12 cellular contexts compared by ENCODE assay signal in genomic region chrX:106378616-106379015, GRCh38.
DNase-seq lines count a peak whose midpoint lies in the region; ATAC-seq and TF ChIP-seq lines count a peak whose summit lies in the region.
"Had no signal": no experiment of that assay in that cellular context is flagged by ENCODE, and none has a peak within 500 bp of the region (broad histone marks: within the 10 kb centered on the region; RNA-seq: fewer than 3 reads in every experiment).

No MANE protein-coding gene starts in this region.

- H3K4me1 Mint-ChIP-seq in CD4-positive, alpha-beta T cell (ENCODE audit: low read depth) = peaks cover 9% of the 10 kb centered on the region
- H3K4me1 Mint-ChIP-seq in T-helper 17 cell = no peaks in the 10 kb centered on the region

- H3K4me3 ChIP-seq in trophoblast cell (ENCODE audit: low read depth, low read length) (no peak overlapping the region), neuronal stem cell (ENCODE audit: low read length in 2 of 2) (no peak overlapping the region)
- H3K4me3 ChIP-seq: right lobe of liver had no signal

- no peak for DNase-seq in CD4-positive, alpha-beta T cell
- no peak for DNase-seq in T-helper 17 cell
- DNase-seq in trophoblast cell = no peak
- no peak for DNase-seq in NAMALWA (ENCODE audit: low spot score)
- DNase-seq in NCI-H2107 treated with DMSO at 0.1 percent for 48 hours (lab: John Stamatoyannopoulos, UW; ENCODE audit: unreplicated experiment) = no peak
- no peak for DNase-seq in neuronal stem cell (ENCODE audit: low spot score)
- DNase-seq: activated CD4-positive, alpha-beta T cell treated with anti-CD3 and anti-CD28 coated beads, Interleukin-2, amount 50 U/mL, for 4 hours; foreskin melanocyte; NCI-H1694 treated with DMSO at 0.1 percent for 48 hours; right lobe of liver had no signal

- H3K79me1 ChIP-seq in trophoblast cell (ENCODE audit: low read length) (no peaks in the 10 kb centered on the region), neuronal stem cell (ENCODE audit: low read depth, low read length) (no peaks in the 10 kb centered on the region)

- H3K79me2 ChIP-seq in trophoblast cell (ENCODE audit: control insufficient read depth, insufficient read depth, low read length, poor library complexity) = no peaks in the 10 kb centered on the region

- POLR2A ChIA-PET in CD4-positive, alpha-beta T cell (lab: Charles Lee) = no interaction called here

- H3K36me3 ChIP-seq in trophoblast cell (ENCODE audit: control insufficient read depth in 1 of 2, insufficient read depth in 2 of 2, low read length in 2 of 2) (no peaks in the 10 kb centered on the region), neuronal stem cell (replicated peaks in 1 of 2; ENCODE audit: control insufficient read depth in 2 of 2, insufficient read depth in 2 of 2, low read length in 2 of 2) (no peaks in the 10 kb centered on the region)
- H3K36me3 ChIP-seq: right lobe of liver had no signal

- H3K23ac ChIP-seq in trophoblast cell (ENCODE audit: low read length) (no peak overlapping the region), neuronal stem cell (ENCODE audit: low read depth, low read length, poor library complexity) (no peak overlapping the region)

- H4K12ac ChIP-seq in trophoblast cell (ENCODE audit: low read depth, low read length) = no peak overlapping the region

- H4K8ac ChIP-seq in trophoblast cell (ENCODE audit: low read depth, low read length) = no peak overlapping the region
- no peak overlapping the region for H4K8ac ChIP-seq in neuronal stem cell (ENCODE audit: low read depth, low read length)

- intact Hi-C loops in CD4-positive, alpha-beta T cell (cut with DNase I, micrococcal nuclease) = no loop called here

- no peak overlapping the region for H3K27ac ChIP-seq in CD4-positive, alpha-beta T cell (ENCODE audit: low read depth, low read length)
- no peak overlapping the region for H3K27ac ChIP-seq in trophoblast cell (ENCODE audit: low read depth, low read length)
- H3K27ac ChIP-seq in neuronal stem cell (replicated peaks; ENCODE audit: low read length) = no peak overlapping the region
- H3K27ac ChIP-seq: right lobe of liver had no signal

- no peak for TF ChIP-seq CTCF in CD4-positive, alpha-beta T cell (IDR thresholded peaks at IDR 0.05)

- H4K91ac ChIP-seq in trophoblast cell (ENCODE audit: low read depth, low read length) = no peak overlapping the region
- H4K91ac ChIP-seq in neuronal stem cell (ENCODE audit: low read depth, low read length, poor library complexity) = no peak overlapping the region

- H2BK5ac ChIP-seq in trophoblast cell (ENCODE audit: low read depth, low read length, poor library complexity) (no peak overlapping the region), neuronal stem cell (ENCODE audit: low read length) (no peak overlapping the region)

- H2BK12ac ChIP-seq in trophoblast cell (ENCODE audit: low read length) (no peak overlapping the region), neuronal stem cell (ENCODE audit: low read length) (no peak overlapping the region)

- H3K9ac ChIP-seq in trophoblast cell (ENCODE audit: low read length) = no peak overlapping the region
- no peak overlapping the region for H3K9ac ChIP-seq in neuronal stem cell (ENCODE audit: low read depth, low read length, poor library complexity)

- no peak for ATAC-seq in CD4-positive, alpha-beta T cell (ENCODE audit: poor library complexity)
- peak; percentile 93 for ATAC-seq in GM18858 (IDR thresholded peaks at IDR 0.05; ENCODE audit: unreplicated experiment)
- peak; percentile 87 for ATAC-seq in HG02885 (IDR thresholded peaks at IDR 0.05; ENCODE audit: poor library complexity, unreplicated experiment)
- no peak for ATAC-seq in T-helper 17 cell
- ATAC-seq: right lobe of liver had no signal

- H3K4me1 ChIP-seq in trophoblast cell (ENCODE audit: control insufficient read depth in 1 of 2, insufficient read depth in 2 of 2, low read length in 2 of 2) (no peaks in the 10 kb centered on the region), neuronal stem cell (ENCODE audit: control insufficient read depth in 2 of 2, insufficient read depth in 1 of 2, low read depth in 1 of 2, low read length in 2 of 2) (no peaks in the 10 kb centered on the region)
- H3K4me1 ChIP-seq: right lobe of liver had no signal

- H3K4me2 ChIP-seq in trophoblast cell (ENCODE audit: low read length) = no peak overlapping the region
- H3K4me2 ChIP-seq in neuronal stem cell (ENCODE audit: insufficient read depth, low read length, poor library complexity, severe bottlenecking) = no peak overlapping the region

- H2BK120ac ChIP-seq in trophoblast cell (ENCODE audit: insufficient read depth, low read length, poor library complexity) = no peak overlapping the region
- H2BK120ac ChIP-seq in neuronal stem cell (ENCODE audit: low read depth, low read length) = no peak overlapping the region

- H3K27me3 ChIP-seq in CD4-positive, alpha-beta T cell (ENCODE audit: control insufficient read depth, insufficient read depth, low read length) = no peaks in the 10 kb centered on the region
- H3K27me3 ChIP-seq in trophoblast cell (ENCODE audit: insufficient read depth, low read length) (no peaks in the 10 kb centered on the region), neuronal stem cell (ENCODE audit: control insufficient read depth in 3 of 3, insufficient read depth in 3 of 3, low read depth in 1 of 3, low read length in 3 of 3) (no peaks in the 10 kb centered on the region)
- H3K27me3 ChIP-seq: right lobe of liver had no signal

- H3K18ac ChIP-seq in trophoblast cell (ENCODE audit: low read length) (no peak overlapping the region), neuronal stem cell (ENCODE audit: low read length) (no peak overlapping the region)

- H3K27me3 Mint-ChIP-seq in CD4-positive, alpha-beta T cell = no peaks in the 10 kb centered on the region
- no peaks in the 10 kb centered on the region for H3K27me3 Mint-ChIP-seq in T-helper 17 cell

- H2AK5ac ChIP-seq in trophoblast cell (ENCODE audit: low read length) = no peak overlapping the region
- no peak overlapping the region for H2AK5ac ChIP-seq in neuronal stem cell (ENCODE audit: low read depth, low read length)

- H3K36me3 Mint-ChIP-seq in CD4-positive, alpha-beta T cell (ENCODE audit: low read depth) = no peaks in the 10 kb centered on the region
- H3K36me3 Mint-ChIP-seq in T-helper 17 cell (ENCODE audit: low read depth) = no peaks in the 10 kb centered on the region

- no peaks in the 10 kb centered on the region for H3K9me3 Mint-ChIP-seq in CD4-positive, alpha-beta T cell

- H2AFZ ChIP-seq in trophoblast cell (ENCODE audit: insufficient read depth, low read length, poor library complexity) (no peak overlapping the region), neuronal stem cell (ENCODE audit: low read length) (no peak overlapping the region)

- no peak overlapping the region for H3K27ac Mint-ChIP-seq in CD4-positive, alpha-beta T cell
- H3K27ac Mint-ChIP-seq in T-helper 17 cell = peak overlapping the region; percentile 21

- no CpG with 5 or more reads among the region's 1 CpG for WGBS in trophoblast cell (ENCODE audit: extremely low coverage, insufficient coverage, insufficient read length)
- no CpG with 5 or more reads among the region's 1 CpG for WGBS in neuronal stem cell (ENCODE audit: extremely low coverage in 2 of 2, insufficient read length in 2 of 2, insufficient replicate concordance in 1 of 2), 2 donors

- no peak overlapping the region for H3K14ac ChIP-seq in trophoblast cell (ENCODE audit: low read length)
- no peak overlapping the region for H3K14ac ChIP-seq in neuronal stem cell (ENCODE audit: low read length)

- no peak overlapping the region for H3K4ac ChIP-seq in trophoblast cell (ENCODE audit: low read depth, low read length)
- H3K4ac ChIP-seq in neuronal stem cell (ENCODE audit: low read length) = no peak overlapping the region

- CTCF ChIA-PET in CD4-positive, alpha-beta T cell (lab: Charles Lee) = no interaction called here

- H2BK15ac ChIP-seq in neuronal stem cell (ENCODE audit: low read length) = no peak overlapping the region

- H3K9me3 ChIP-seq in CD4-positive, alpha-beta T cell (ENCODE audit: control insufficient read depth, low read length) = no peaks in the 10 kb centered on the region
- H3K9me3 ChIP-seq in T-helper 17 cell (ENCODE audit: control insufficient read depth, low read length, poor library complexity, severe bottlenecking) (no peaks in the 10 kb centered on the region), trophoblast cell (ENCODE audit: insufficient read depth, low read depth, low read length) (no peaks in the 10 kb centered on the region), neuronal stem cell (replicated peaks in 1 of 2; ENCODE audit: control insufficient read depth in 2 of 2, insufficient read depth in 1 of 2, low read depth in 1 of 2, low read length in 2 of 2) (no peaks in the 10 kb centered on the region)

- H3K4me3 Mint-ChIP-seq in CD4-positive, alpha-beta T cell = peak overlapping the region; percentile 35
- peak overlapping the region; percentile 57 for H3K4me3 Mint-ChIP-seq in T-helper 17 cell

Comparison
In these comparisons a context has a peak if more than half of its experiments do, and no peak if none do; other contexts are left out.
1. ATAC-seq: peak in GM18858 (single experiment) and HG02885 (single experiment); none in CD4-positive, alpha-beta T cell (single experiment) and T-helper 17 cell (single experiment).